ENCODE assay signal across 8 cellular contexts in the genomic region with DNA sequence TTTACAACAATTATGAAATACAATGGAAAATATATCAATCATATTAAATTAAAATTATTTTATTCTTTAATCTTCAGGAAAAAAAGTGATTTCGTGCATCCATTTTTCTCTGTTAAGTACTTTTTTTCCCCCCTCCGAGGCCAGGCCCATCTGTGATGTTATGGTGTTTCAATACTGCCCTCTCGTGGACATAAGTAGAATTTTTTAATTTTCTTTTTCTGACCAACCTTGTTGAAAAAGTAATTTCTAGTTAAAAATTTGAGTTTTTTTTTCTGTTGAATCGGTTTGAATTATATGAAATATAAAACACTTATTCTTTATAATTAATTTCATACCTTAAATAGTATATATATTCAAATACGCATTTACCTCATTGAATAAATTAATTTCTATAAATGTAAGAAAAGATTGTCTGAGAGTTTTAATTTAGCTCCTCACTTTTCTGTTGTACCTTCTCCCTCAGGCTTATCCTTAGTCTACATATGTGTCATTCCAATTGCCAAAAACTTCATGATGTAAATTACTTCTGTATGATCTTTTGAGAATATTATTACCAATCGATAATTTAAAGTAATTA.
DNase-seq lines count a peak whose midpoint lies in the region; ATAC-seq, FAIRE-seq and TF ChIP-seq lines count a peak whose summit lies in the region.

No MANE protein-coding gene starts in this region.

- no peaks in the 10 kb centered on the region for H3K36me3 Mint-ChIP-seq in activated CD4-positive, alpha-beta memory T cell treated with anti-CD3 and anti-CD28 coated beads, Interleukin-2, amount 10 ng/mL, durations not matched to agents 7 days and 5 days (ENCODE audit: low read depth)

- intact Hi-C loops in A673 (cut with micrococcal nuclease; ENCODE audit: unreplicated experiment): no loop called here

- H3K4me1 Mint-ChIP-seq in activated CD4-positive, alpha-beta memory T cell treated with anti-CD3 and anti-CD28 coated beads, Interleukin-2, amount 10 ng/mL, durations not matched to agents 7 days and 5 days: no peaks in the 10 kb centered on the region

- BruUV-seq in A673 (replicated peaks; lab: Mats Ljungman, UMichigan): no TSS peak

- no peaks in the 10 kb centered on the region for H3K36me3 ChIP-seq in A673 (ENCODE audit: insufficient read depth, low read length, poor library complexity, severe bottlenecking)
- H3K36me3 ChIP-seq in small intestine (ENCODE audit: control insufficient read depth in 2 of 2, insufficient read depth in 2 of 2, low read length in 2 of 2): no peaks in the 10 kb centered on the region

- no peaks in the 10 kb centered on the region for H3K27me3 Mint-ChIP-seq in activated CD4-positive, alpha-beta memory T cell treated with anti-CD3 and anti-CD28 coated beads, Interleukin-2, amount 10 ng/mL, durations not matched to agents 7 days and 5 days

- H3K27me3 ChIP-seq in A673 (replicated peaks; ENCODE audit: insufficient read depth, low read depth, low read length, poor library complexity) (no peaks in the 10 kb centered on the region), small intestine (ENCODE audit: control insufficient read depth in 2 of 2, insufficient read depth in 2 of 2, low read length in 2 of 2) (no peaks in the 10 kb centered on the region)

- H3K27ac ChIP-seq in A673 (ENCODE audit: low read depth, low read length, poor library complexity, severe bottlenecking): no peak overlapping the region
- no peak overlapping the region for H3K27ac ChIP-seq in small intestine (ENCODE audit: low read depth in 1 of 2, low read length in 1 of 2)

- no peak for FAIRE-seq in HTR-8/SVneo (lab: Jason Lieb, UNC)
- FAIRE-seq in small intestine (lab: Jason Lieb, UNC): peak; percentile 85

- 28 to 31% (median 30%) methylated on average over 6 of the region's 6 CpGs for whole genome bisulfite sequencing in small intestine, 3 donors

- no peaks in the 10 kb centered on the region for H3K4me1 ChIP-seq in A673 (ENCODE audit: insufficient read depth, low read length, poor library complexity, severe bottlenecking)
- no peaks in the 10 kb centered on the region for H3K4me1 ChIP-seq in small intestine (ENCODE audit: control insufficient read depth in 2 of 2, insufficient read depth in 1 of 2, low read depth in 1 of 2, low read length in 1 of 2)

- H3K9me3 Mint-ChIP-seq in activated CD4-positive, alpha-beta memory T cell treated with anti-CD3 and anti-CD28 coated beads, Interleukin-2, amount 10 ng/mL, durations not matched to agents 7 days and 5 days: no peaks in the 10 kb centered on the region

- no peak overlapping the region for H3K4me3 Mint-ChIP-seq in activated CD4-positive, alpha-beta memory T cell treated with anti-CD3 and anti-CD28 coated beads, Interleukin-2, amount 10 ng/mL, durations not matched to agents 7 days and 5 days

- DNase-seq in A673 (ENCODE audit: low spot score) (peak; percentile 49), G401 (ENCODE audit: low spot score) (peak; percentile 24), HTR-8/SVneo (ENCODE audit: insufficient read length, low spot score) (peak; percentile 3), RPMI8226 (peak; percentile 30), fibroblast of mammary gland (ENCODE audit: low read depth) (peak; percentile 53), small intestine (peak; percentile 9)
- no peak for DNase-seq in activated CD4-positive, alpha-beta memory T cell treated with anti-CD3 and anti-CD28 coated beads, Interleukin-2, amount 10 ng/mL, durations not matched to agents 7 days and 5 days

- CTCF ChIA-PET in A673 (lab: Charles Lee): no interaction called here
- CTCF ChIA-PET in activated CD4-positive, alpha-beta memory T cell treated with anti-CD3 and anti-CD28 coated beads, Interleukin-2, amount 10 ng/mL, durations not matched to agents 7 days and 5 days (lab: Charles Lee): interaction anchor here (1.1 kb wide), 1 partner anchor 50 kb away, joined by 3 read pairs; no protein-coding TSS in a partner anchor

- no peak for ATAC-seq in HG02852 (IDR thresholded peaks at IDR 0.05; ENCODE audit: unreplicated experiment)

- POLR2A ChIA-PET in A673 (lab: Charles Lee; ENCODE audit: low non-redundant PET): no interaction called here
- POLR2A ChIA-PET in activated CD4-positive, alpha-beta memory T cell treated with anti-CD3 and anti-CD28 coated beads, Interleukin-2, amount 10 ng/mL, durations not matched to agents 7 days and 5 days (lab: Charles Lee): no interaction called here

- peak; percentile 51; the same call in 1 of the 2 replicates for TF ChIP-seq CTCF in A673 (conservative IDR thresholded peaks at IDR 0.05; ENCODE audit: low read depth, low read length)
- peak; percentile 50 for TF ChIP-seq CTCF in fibroblast of mammary gland (conservative IDR thresholded peaks at IDR 0.05; ENCODE audit: control insufficient read depth, insufficient read depth, low read depth, low read length)

- no peak overlapping the region for H3K4me3 ChIP-seq in A673 (ENCODE audit: low read depth, low read length, poor library complexity, severe bottlenecking)
- H3K4me3 ChIP-seq in fibroblast of mammary gland (ENCODE audit: control insufficient read depth, low read depth, low read length): no peak overlapping the region
- no peak overlapping the region for H3K4me3 ChIP-seq in small intestine (ENCODE audit: low read depth in 1 of 2, low read length in 2 of 2)

- H3K27ac Mint-ChIP-seq in activated CD4-positive, alpha-beta memory T cell treated with anti-CD3 and anti-CD28 coated beads, Interleukin-2, amount 10 ng/mL, durations not matched to agents 7 days and 5 days: no peak overlapping the region

- in situ Hi-C loops in G401 (cut with HindIII; ENCODE audit: low sequenced_read_pairs): no loop called here

- H3K9me3 ChIP-seq in A673 (ENCODE audit: low read depth, low read length, poor library complexity, severe bottlenecking) (no peaks in the 10 kb centered on the region), small intestine (ENCODE audit: control insufficient read depth, low read depth) (no peaks in the 10 kb centered on the region)
